8 cellular contexts compared by ENCODE assay signal in genomic region chr1:85202092-85202863, GRCh38. TPM values are rescaled to one million over a fixed set of nuclear protein-coding genes. Genes with fewer than 3 reads are reported as not detected.
DNase-seq lines count a peak whose midpoint lies in the region; ATAC-seq, FAIRE-seq and TF ChIP-seq lines count a peak whose summit lies in the region.

No MANE protein-coding gene starts in this region.

- H3K27me3 Mint-ChIP-seq in activated CD4-positive, alpha-beta memory T cell treated with anti-CD3 and anti-CD28 coated beads, Interleukin-2, amount 10 ng/mL, durations not matched to agents 7 days and 5 days, result peaks cover 39% of the 10 kb centered on the region

- POLR2A ChIA-PET in A549 (lab: Yijun Ruan, JAX), result interaction anchor here (0.8 to 1.5 kb wide), 3 partner anchors 57 to 154 kb away, joined by 3 to 4 read pairs (median 3); partner anchors contain the start of genes C1orf52 and MCOLN3
- POLR2A ChIA-PET in activated CD4-positive, alpha-beta memory T cell treated with anti-CD3 and anti-CD28 coated beads, Interleukin-2, amount 10 ng/mL, durations not matched to agents 7 days and 5 days (lab: Charles Lee), result interaction anchor here (1.0 kb wide), 1 partner anchor 57 kb away, joined by 3 read pairs; the partner anchor contains the start of gene C1orf52

- H3K27ac Mint-ChIP-seq in activated CD4-positive, alpha-beta memory T cell treated with anti-CD3 and anti-CD28 coated beads, Interleukin-2, amount 10 ng/mL, durations not matched to agents 7 days and 5 days, result peak overlapping the region; percentile 77

- CTCF ChIA-PET in A549 (lab: Yijun Ruan, JAX), result interaction anchor here (1.1 to 1.5 kb wide), 2 partner anchors 52 to 258 kb away, joined by 4 to 5 read pairs; no protein-coding TSS in a partner anchor
- CTCF ChIA-PET in activated CD4-positive, alpha-beta memory T cell treated with anti-CD3 and anti-CD28 coated beads, Interleukin-2, amount 10 ng/mL, durations not matched to agents 7 days and 5 days (lab: Charles Lee), result interaction anchor here (1.6 kb wide), 1 partner anchor 52 kb away, joined by 7 read pairs; no protein-coding TSS in a partner anchor

- H3K4me3 ChIP-seq in A549, result peak overlapping the region; percentile 82
- H3K4me3 ChIP-seq in keratinocyte (ENCODE audit: control insufficient read depth in 2 of 3, extremely low read depth in 1 of 3, insufficient read depth in 2 of 3, low read depth in 1 of 3, low read length in 3 of 3), result peak overlapping the region; percentile 81 to 94 (median 91)
- H3K4me3 ChIP-seq in thyroid gland (replicated peaks in 1 of 3), result peak overlapping the region; percentile 65 to 80 (median 72)

- DNase-seq in A549 (ENCODE audit: low read depth in 1 of 2, low spot score in 1 of 2) (no peak), keratinocyte (ENCODE audit: low read depth, low spot score) (no peak), thyroid gland (no peak), inferior parietal cortex (ENCODE audit: extremely low spot score) (no peak), HTR-8/SVneo (ENCODE audit: insufficient read length, low spot score) (no peak)
- DNase-seq in activated CD4-positive, alpha-beta memory T cell treated with anti-CD3 and anti-CD28 coated beads, Interleukin-2, amount 10 ng/mL, durations not matched to agents 7 days and 5 days, result no peak

- peak in 1 of 2 experiments; percentile 3; a peak in 2 of 6 replicates for ATAC-seq in A549
- ATAC-seq in GM21390 (IDR thresholded peaks at IDR 0.05; ENCODE audit: unreplicated experiment), result peak; percentile 5
- no peak for ATAC-seq in HG02610 (IDR thresholded peaks at IDR 0.05; ENCODE audit: unreplicated experiment)

- H3K4me2 ChIP-seq in A549 (peak overlapping the region; percentile 92), keratinocyte (ENCODE audit: control insufficient read depth, extremely low read depth, insufficient read depth, low read depth, low read length) (peak overlapping the region; percentile 86)

- H3K4me1 Mint-ChIP-seq in activated CD4-positive, alpha-beta memory T cell treated with anti-CD3 and anti-CD28 coated beads, Interleukin-2, amount 10 ng/mL, durations not matched to agents 7 days and 5 days, result peaks cover 18% of the 10 kb centered on the region

- H3K9me1 ChIP-seq in keratinocyte (ENCODE audit: control insufficient read depth, extremely low read depth, insufficient read depth, low read length), result no peaks in the 10 kb centered on the region

- H4K20me1 ChIP-seq in keratinocyte (ENCODE audit: control insufficient read depth, extremely low read depth, insufficient read depth, low read length), result no peaks in the 10 kb centered on the region

- dilution Hi-C loops in keratinocyte (cut with MboI; ENCODE audit: extremely low pct_ligation_motif_present, low sequenced_read_pairs), result no loop called here

- H3K9me3 ChIP-seq in A549 (no peaks in the 10 kb centered on the region), keratinocyte (ENCODE audit: control insufficient read depth, low read depth, low read length) (no peaks in the 10 kb centered on the region), thyroid gland (no peaks in the 10 kb centered on the region)

- H3K27ac ChIP-seq in A549, result peak overlapping the region; percentile 98 to 100
- peak overlapping the region; percentile 67 for H3K27ac ChIP-seq in keratinocyte (ENCODE audit: control insufficient read depth, insufficient read depth, low read length)
- peak overlapping the region; percentile 95 to 97 (median 95) for H3K27ac ChIP-seq in thyroid gland

- WGBS in A549 (ENCODE audit: missing lambda C conversion rate), result 12% methylated on average over 14 of the region's 14 CpGs
- WGBS in thyroid gland, 2 donors, result 14 to 18% methylated on average over 14 of the region's 14 CpGs

- TF ChIP-seq CTCF in A549 (IDR thresholded peaks at IDR 0.05), result no peak
- no peak for TF ChIP-seq CTCF in keratinocyte (optimal IDR thresholded peaks at IDR 0.05 in 1 of 3, IDR thresholded peaks at IDR 0.05 in 1 of 3, conservative IDR thresholded peaks at IDR 0.05 in 1 of 3; ENCODE audit: extremely low read depth in 1 of 3, insufficient read depth in 2 of 3, low read length in 3 of 3)
- TF ChIP-seq CTCF in thyroid gland (IDR thresholded peaks at IDR 0.05), result no peak

- H3K36me3 Mint-ChIP-seq in activated CD4-positive, alpha-beta memory T cell treated with anti-CD3 and anti-CD28 coated beads, Interleukin-2, amount 10 ng/mL, durations not matched to agents 7 days and 5 days (ENCODE audit: low read depth), result no peaks in the 10 kb centered on the region

- no peak for TF ChIP-seq POLR2A in A549 (IDR thresholded peaks at IDR 0.05; ENCODE audit: low read length)
- TF ChIP-seq POLR2A in thyroid gland (IDR thresholded peaks at IDR 0.05), result no peak

- H3K9me3 Mint-ChIP-seq in activated CD4-positive, alpha-beta memory T cell treated with anti-CD3 and anti-CD28 coated beads, Interleukin-2, amount 10 ng/mL, durations not matched to agents 7 days and 5 days, result no peaks in the 10 kb centered on the region

- H3K4me1 ChIP-seq in A549 (peaks cover 17% of the 10 kb centered on the region), keratinocyte (ENCODE audit: control insufficient read depth, extremely low read depth, insufficient read depth, low read length) (peaks cover 23% of the 10 kb centered on the region), thyroid gland (peaks cover 0 to 11% of the 10 kb centered on the region in 2 donors)

- H3K27me3 ChIP-seq in keratinocyte (ENCODE audit: control insufficient read depth, extremely low read depth, insufficient read depth, low read length), result no peaks in the 10 kb centered on the region
- no peaks in the 10 kb centered on the region for H3K27me3 ChIP-seq in thyroid gland

- FAIRE-seq in A549 (lab: Jason Lieb, UNC), result no peak
- FAIRE-seq in keratinocyte (lab: Jason Lieb, UNC), result peak; percentile 62
- FAIRE-seq in HTR-8/SVneo (lab: Jason Lieb, UNC), result no peak

- peak overlapping the region; percentile 97 for H2AFZ ChIP-seq in keratinocyte (ENCODE audit: control insufficient read depth, low read length)

- TF ChIP-seq EP300 in A549 (IDR thresholded peaks at IDR 0.05), result no peak

- no peak for TF ChIP-seq RAD21 in A549 (conservative IDR thresholded peaks at IDR 0.05 in 1 of 2, IDR thresholded peaks at IDR 0.05 in 1 of 2)

- peaks cover 9% of the 10 kb centered on the region for H3K79me2 ChIP-seq in keratinocyte (ENCODE audit: control insufficient read depth, insufficient read depth, low read length)

- peak overlapping the region; percentile 92 for H3K4me3 Mint-ChIP-seq in activated CD4-positive, alpha-beta memory T cell treated with anti-CD3 and anti-CD28 coated beads, Interleukin-2, amount 10 ng/mL, durations not matched to agents 7 days and 5 days

- no peaks in the 10 kb centered on the region for H3K36me3 ChIP-seq in keratinocyte (ENCODE audit: control insufficient read depth in 2 of 2, extremely low read depth in 1 of 2, insufficient read depth in 2 of 2, low read length in 2 of 2)
- no peaks in the 10 kb centered on the region for H3K36me3 ChIP-seq in thyroid gland

- H3K9ac ChIP-seq in keratinocyte (ENCODE audit: control insufficient read depth, extremely low read depth, insufficient read depth, low read length), result peak overlapping the region; percentile 78

- intact Hi-C loops in thyroid gland (cut with DNase I), result loop anchor here (5.0 kb wide), 1 partner anchor 55 kb away; the partner anchor contains the start of gene C1orf52

RNA-seq across cellular contexts. Expression of gene SYDE2, which starts 1.5 kb away (rescaled TPM):
- polyA plus RNA-seq in A549 (2011; rRNA removed) (2.2 and 2.6 TPM in 2 replicates), A549 (2017; fragmentation: RNase III; extraction: RNeasy Plus Mini Kit Qiagen cat#74134 plus additional on column Dnase treatment) (0.83 to 1.2 TPM (median 0.92 TPM) in 3 replicates), keratinocyte (1.4 to 1.8 TPM (median 1.7 TPM) in 3 replicates)
- 0.66 and 0.75 TPM in 2 replicates for polyA plus RNA-seq in A549 (2012; cell fraction: cytosol; rRNA removed)
- polyA plus RNA-seq in A549 (2012; cell fraction: nucleus; rRNA removed), result 0.56 and 0.72 TPM in 2 replicates
- 3.6 and 4.2 TPM in 2 replicates for polyA minus RNA-seq in A549 (2011; rRNA and poly(A)+ RNA removed)
- under 1 TPM; 0.58 to 0.81 TPM for total RNA-seq in activated CD4-positive, alpha-beta memory T cell treated with anti-CD3 and anti-CD28 coated beads, Interleukin-2, amount 10 ng/mL, durations not matched to agents 7 days and 5 days
- 0.41 TPM for polyA plus RNA-seq in keratinocyte (2011; ENCODE audit: low read depth)
- 0.69 and 1.4 TPM in 2 replicates for polyA plus RNA-seq in keratinocyte (2011; cell fraction: cytosol; rRNA removed)
- polyA plus RNA-seq in keratinocyte (2011; cell fraction: nucleus; rRNA removed), result 1.9 and 2.6 TPM in 2 replicates
- polyA plus RNA-seq in keratinocyte (2012; ENCODE audit: low replicate concordance), result 1.4 TPM in 2 replicates
- polyA minus RNA-seq in keratinocyte, result 1.2 to 5.3 TPM (median 4.1 TPM) in 3 replicates
- polyA minus RNA-seq in keratinocyte (2011; cell fraction: cytosol; rRNA and poly(A)+ RNA removed), result 2.1 TPM
- polyA minus RNA-seq in keratinocyte (2011; cell fraction: nucleus; rRNA and poly(A)+ RNA removed), result 3.6 and 5.7 TPM in 2 replicates
- total RNA-seq in thyroid gland, result 10 to 100 TPM; 15.2 to 30.8 (median 20.5) TPM

RNA-seq across cellular contexts. Expression of gene C1orf52, which starts 57.2 kb away (rescaled TPM):
- polyA plus RNA-seq in A549 (2011; rRNA removed), result 19.7 and 22.4 TPM in 2 replicates
- polyA plus RNA-seq in A549 (2012; cell fraction: cytosol; rRNA removed), result 11.1 and 11.6 TPM in 2 replicates
- 10.3 and 13.7 TPM in 2 replicates for polyA plus RNA-seq in A549 (2012; cell fraction: nucleus; rRNA removed)
- 12.2 to 14.8 TPM (median 12.3 TPM) in 3 replicates for polyA plus RNA-seq in A549 (2017; fragmentation: RNase III; extraction: RNeasy Plus Mini Kit Qiagen cat#74134 plus additional on column Dnase treatment)
- 9.1 and 10.4 TPM in 2 replicates for polyA minus RNA-seq in A549 (2011; rRNA and poly(A)+ RNA removed)
- 10 to 100 TPM; 21.4 to 22.6 TPM for total RNA-seq in activated CD4-positive, alpha-beta memory T cell treated with anti-CD3 and anti-CD28 coated beads, Interleukin-2, amount 10 ng/mL, durations not matched to agents 7 days and 5 days
- 15.8 to 27.3 TPM (median 25.4 TPM) in 3 replicates for polyA plus RNA-seq in keratinocyte
- polyA plus RNA-seq in keratinocyte (2011; ENCODE audit: low read depth), result 41.3 TPM
- 15.8 and 19.6 TPM in 2 replicates for polyA plus RNA-seq in keratinocyte (2011; cell fraction: cytosol; rRNA removed)
- 29.7 and 31.3 TPM in 2 replicates for polyA plus RNA-seq in keratinocyte (2011; cell fraction: nucleus; rRNA removed)
- polyA plus RNA-seq in keratinocyte (2012; ENCODE audit: low replicate concordance), result 19.3 and 26.2 TPM in 2 replicates
- 6.2 to 17.9 TPM (median 9.3 TPM) in 3 replicates for polyA minus RNA-seq in keratinocyte
- polyA minus RNA-seq in keratinocyte (2011; cell fraction: cytosol; rRNA and poly(A)+ RNA removed), result 5.9 TPM
- 11.6 and 20.6 TPM in 2 replicates for polyA minus RNA-seq in keratinocyte (2011; cell fraction: nucleus; rRNA and poly(A)+ RNA removed)
- 10 to 100 TPM in 3 of 4 donors, 1 to 10 TPM in 1; 9.0 to 28.7 (median 17.5) TPM for total RNA-seq in thyroid gland

Comparison
In these comparisons a context has a peak if more than half of its experiments do, and no peak if none do; other contexts are left out.
1. RNA of gene SYDE2, which starts 1.5 kb away (total RNA-seq): 15.2 to 30.8 TPM in thyroid gland; 0.58 to 0.81 TPM in activated CD4-positive, alpha-beta memory T cell treated with anti-CD3 and anti-CD28 coated beads, Interleukin-2, amount 10 ng/mL, durations not matched to agents 7 days and 5 days; every median in the first group is over 4 times any median in the second.
2. Peak in every context shown above with its lines, with median percentiles within 50 percentile points of each other: H3K27ac ChIP-seq and H3K4me3 ChIP-seq.